Comparison of ENCODE assay signal across 1 cellular context in the genomic region with DNA sequence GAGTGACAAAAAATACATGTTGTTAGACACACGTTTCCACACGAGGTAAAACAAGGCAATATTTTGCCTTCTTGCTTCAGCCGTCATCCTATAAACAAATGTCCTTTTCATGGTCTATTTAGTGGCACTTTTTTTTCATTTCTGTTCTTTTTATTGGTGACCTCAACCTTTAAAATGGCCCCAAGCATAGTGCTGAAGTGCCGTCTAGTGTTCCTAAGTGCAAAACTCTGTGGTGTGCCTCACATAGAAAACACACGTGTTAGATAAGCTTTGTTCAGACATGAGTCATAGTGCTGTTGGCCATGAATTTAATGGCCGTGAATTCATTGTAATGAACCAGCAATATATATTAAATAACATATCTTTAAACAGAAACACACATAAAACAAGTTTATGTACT.
TF ChIP-seq lines count a peak whose summit lies in the region.

No MANE protein-coding gene starts in this region.

TF ChIP-seq in HEK293, 187 proteins besides CTCF, POLR2A, EP300 and RAD21 (continued from another document):
- TF ChIP-seq, protein P1, sequence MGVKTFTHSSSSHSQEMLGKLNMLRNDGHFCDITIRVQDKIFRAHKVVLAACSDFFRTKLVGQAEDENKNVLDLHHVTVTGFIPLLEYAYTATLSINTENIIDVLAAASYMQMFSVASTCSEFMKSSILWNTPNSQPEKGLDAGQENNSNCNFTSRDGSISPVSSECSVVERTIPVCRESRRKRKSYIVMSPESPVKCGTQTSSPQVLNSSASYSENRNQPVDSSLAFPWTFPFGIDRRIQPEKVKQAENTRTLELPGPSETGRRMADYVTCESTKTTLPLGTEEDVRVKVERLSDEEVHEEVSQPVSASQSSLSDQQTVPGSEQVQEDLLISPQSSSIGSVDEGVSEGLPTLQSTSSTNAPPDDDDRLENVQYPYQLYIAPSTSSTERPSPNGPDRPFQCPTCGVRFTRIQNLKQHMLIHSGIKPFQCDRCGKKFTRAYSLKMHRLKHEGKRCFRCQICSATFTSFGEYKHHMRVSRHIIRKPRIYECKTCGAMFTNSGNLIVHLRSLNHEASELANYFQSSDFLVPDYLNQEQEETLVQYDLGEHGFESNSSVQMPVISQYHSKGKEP (tag by site-specific recombination; IDR thresholded peaks at IDR 0.05) = peak; percentile 50
- TF ChIP-seq, protein P2, sequence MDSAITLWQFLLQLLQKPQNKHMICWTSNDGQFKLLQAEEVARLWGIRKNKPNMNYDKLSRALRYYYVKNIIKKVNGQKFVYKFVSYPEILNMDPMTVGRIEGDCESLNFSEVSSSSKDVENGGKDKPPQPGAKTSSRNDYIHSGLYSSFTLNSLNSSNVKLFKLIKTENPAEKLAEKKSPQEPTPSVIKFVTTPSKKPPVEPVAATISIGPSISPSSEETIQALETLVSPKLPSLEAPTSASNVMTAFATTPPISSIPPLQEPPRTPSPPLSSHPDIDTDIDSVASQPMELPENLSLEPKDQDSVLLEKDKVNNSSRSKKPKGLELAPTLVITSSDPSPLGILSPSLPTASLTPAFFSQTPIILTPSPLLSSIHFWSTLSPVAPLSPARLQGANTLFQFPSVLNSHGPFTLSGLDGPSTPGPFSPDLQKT (IDR thresholded peaks at IDR 0.05; ENCODE audit: borderline replicate concordance, low read depth, low read length) = no peak
- TF ChIP-seq OSR2 (tag by site-specific recombination; IDR thresholded peaks at IDR 0.05) (peak; percentile 46; the same call in 1 of the 2 replicates), ZNF155 (tag by site-specific recombination; IDR thresholded peaks at IDR 0.05) (no peak), ZNF366 (tag by site-specific recombination; conservative IDR thresholded peaks at IDR 0.05) (0 out of 2 replicates have a peak, but pooled peaks have one; percentile 20), ZBTB1 (tag by site-specific recombination; IDR thresholded peaks at IDR 0.05) (0 out of 2 replicates have a peak, but pooled peaks have one; percentile 19), ZNF558 (tag by site-specific recombination; IDR thresholded peaks at IDR 0.05) (0 out of 2 replicates have a peak, but pooled peaks have one; percentile 30), ZNF324 (tag by site-specific recombination; IDR thresholded peaks at IDR 0.05) (no peak), ZNF354C (tag by site-specific recombination; IDR thresholded peaks at IDR 0.05; ENCODE audit: borderline replicate concordance, low read depth) (no peak), ZSCAN23 (tag by site-specific recombination; IDR thresholded peaks at IDR 0.05) (0 out of 2 replicates have a peak, but pooled peaks have one; percentile 40), ZNF10 (tag by site-specific recombination; IDR thresholded peaks at IDR 0.05) (peak; percentile 54; the same call in 1 of the 2 replicates), ZNF184 (tag by site-specific recombination; IDR thresholded peaks at IDR 0.05) (peak; percentile 33; the same call in 1 of the 2 replicates), TCF7L2 (IDR thresholded peaks at IDR 0.05; ENCODE audit: borderline replicate concordance, low read depth, low read length) (peak; percentile 43; the same call in 1 of the 2 replicates), OVOL3 (tag by site-specific recombination; IDR thresholded peaks at IDR 0.05) (peak; percentile 78; the same call in 1 of the 2 replicates), ZNF785 (tag by site-specific recombination; IDR thresholded peaks at IDR 0.05) (no peak), ZNF843 (tag by site-specific recombination; IDR thresholded peaks at IDR 0.05) (peak; percentile 95), ZNF169 (tag by site-specific recombination; IDR thresholded peaks at IDR 0.05) (no peak), ZNF140 (tag by site-specific recombination; IDR thresholded peaks at IDR 0.05) (no peak), ZNF623 (tag by site-specific recombination; IDR thresholded peaks at IDR 0.05) (no peak), REPIN1 (tag by site-specific recombination; IDR thresholded peaks at IDR 0.05; ENCODE audit: low read depth) (no peak), HOXD13 (CRISPR knock-in tag; IDR thresholded peaks at IDR 0.05; ENCODE audit: borderline replicate concordance) (peak; percentile 95), ZNF529 (tag by site-specific recombination; IDR thresholded peaks at IDR 0.05; ENCODE audit: insufficient replicate concordance) (no peak), KLF16 (tag by site-specific recombination; IDR thresholded peaks at IDR 0.05) (0 out of 2 replicates have a peak, but pooled peaks have one; percentile 26), ZNF114 (tag by site-specific recombination; IDR thresholded peaks at IDR 0.05) (no peak), ZNF501 (tag by site-specific recombination; IDR thresholded peaks at IDR 0.05) (0 out of 2 replicates have a peak, but pooled peaks have one; percentile 27), ZNF423 (tag by site-specific recombination; IDR thresholded peaks at IDR 0.05) (no peak), ZNF768 (tag by site-specific recombination; IDR thresholded peaks at IDR 0.05) (no peak), ZNF596 (tag by site-specific recombination; IDR thresholded peaks at IDR 0.05) (no peak)
- TF ChIP-seq, protein P3, sequence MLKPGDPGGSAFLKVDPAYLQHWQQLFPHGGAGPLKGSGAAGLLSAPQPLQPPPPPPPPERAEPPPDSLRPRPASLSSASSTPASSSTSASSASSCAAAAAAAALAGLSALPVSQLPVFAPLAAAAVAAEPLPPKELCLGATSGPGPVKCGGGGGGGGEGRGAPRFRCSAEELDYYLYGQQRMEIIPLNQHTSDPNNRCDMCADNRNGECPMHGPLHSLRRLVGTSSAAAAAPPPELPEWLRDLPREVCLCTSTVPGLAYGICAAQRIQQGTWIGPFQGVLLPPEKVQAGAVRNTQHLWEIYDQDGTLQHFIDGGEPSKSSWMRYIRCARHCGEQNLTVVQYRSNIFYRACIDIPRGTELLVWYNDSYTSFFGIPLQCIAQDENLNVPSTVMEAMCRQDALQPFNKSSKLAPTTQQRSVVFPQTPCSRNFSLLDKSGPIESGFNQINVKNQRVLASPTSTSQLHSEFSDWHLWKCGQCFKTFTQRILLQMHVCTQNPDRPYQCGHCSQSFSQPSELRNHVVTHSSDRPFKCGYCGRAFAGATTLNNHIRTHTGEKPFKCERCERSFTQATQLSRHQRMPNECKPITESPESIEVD (tag by site-specific recombination; IDR thresholded peaks at IDR 0.05) = peak; percentile 92
- TF ChIP-seq, protein P4, sequence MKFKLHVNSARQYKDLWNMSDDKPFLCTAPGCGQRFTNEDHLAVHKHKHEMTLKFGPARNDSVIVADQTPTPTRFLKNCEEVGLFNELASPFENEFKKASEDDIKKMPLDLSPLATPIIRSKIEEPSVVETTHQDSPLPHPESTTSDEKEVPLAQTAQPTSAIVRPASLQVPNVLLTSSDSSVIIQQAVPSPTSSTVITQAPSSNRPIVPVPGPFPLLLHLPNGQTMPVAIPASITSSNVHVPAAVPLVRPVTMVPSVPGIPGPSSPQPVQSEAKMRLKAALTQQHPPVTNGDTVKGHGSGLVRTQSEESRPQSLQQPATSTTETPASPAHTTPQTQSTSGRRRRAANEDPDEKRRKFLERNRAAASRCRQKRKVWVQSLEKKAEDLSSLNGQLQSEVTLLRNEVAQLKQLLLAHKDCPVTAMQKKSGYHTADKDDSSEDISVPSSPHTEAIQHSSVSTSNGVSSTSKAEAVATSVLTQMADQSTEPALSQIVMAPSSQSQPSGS (tag by site-specific recombination; IDR thresholded peaks at IDR 0.05; ENCODE audit: low read depth) = 0 out of 2 replicates have a peak, but pooled peaks have one; percentile 29
- TF ChIP-seq, protein P5, sequence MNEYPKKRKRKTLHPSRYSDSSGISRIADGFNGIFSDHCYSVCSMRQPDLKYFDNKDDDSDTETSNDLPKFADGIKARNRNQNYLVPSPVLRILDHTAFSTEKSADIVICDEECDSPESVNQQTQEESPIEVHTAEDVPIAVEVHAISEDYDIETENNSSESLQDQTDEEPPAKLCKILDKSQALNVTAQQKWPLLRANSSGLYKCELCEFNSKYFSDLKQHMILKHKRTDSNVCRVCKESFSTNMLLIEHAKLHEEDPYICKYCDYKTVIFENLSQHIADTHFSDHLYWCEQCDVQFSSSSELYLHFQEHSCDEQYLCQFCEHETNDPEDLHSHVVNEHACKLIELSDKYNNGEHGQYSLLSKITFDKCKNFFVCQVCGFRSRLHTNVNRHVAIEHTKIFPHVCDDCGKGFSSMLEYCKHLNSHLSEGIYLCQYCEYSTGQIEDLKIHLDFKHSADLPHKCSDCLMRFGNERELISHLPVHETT (tag by site-specific recombination; IDR thresholded peaks at IDR 0.05) = peak; percentile 78
- TF ChIP-seq, protein P6, sequence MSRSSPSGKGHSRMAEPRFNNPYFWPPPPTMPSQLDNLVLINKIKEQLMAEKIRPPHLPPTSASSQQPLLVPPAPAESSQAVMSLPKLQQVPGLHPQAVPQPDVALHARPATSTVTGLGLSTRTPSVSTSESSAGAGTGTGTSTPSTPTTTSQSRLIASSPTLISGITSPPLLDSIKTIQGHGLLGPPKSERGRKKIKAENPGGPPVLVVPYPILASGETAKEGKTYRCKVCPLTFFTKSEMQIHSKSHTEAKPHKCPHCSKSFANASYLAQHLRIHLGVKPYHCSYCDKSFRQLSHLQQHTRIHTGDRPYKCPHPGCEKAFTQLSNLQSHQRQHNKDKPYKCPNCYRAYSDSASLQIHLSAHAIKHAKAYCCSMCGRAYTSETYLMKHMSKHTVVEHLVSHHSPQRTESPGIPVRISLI (tag by site-specific recombination; IDR thresholded peaks at IDR 0.05) = peak; percentile 81
- TF ChIP-seq, protein P7, sequence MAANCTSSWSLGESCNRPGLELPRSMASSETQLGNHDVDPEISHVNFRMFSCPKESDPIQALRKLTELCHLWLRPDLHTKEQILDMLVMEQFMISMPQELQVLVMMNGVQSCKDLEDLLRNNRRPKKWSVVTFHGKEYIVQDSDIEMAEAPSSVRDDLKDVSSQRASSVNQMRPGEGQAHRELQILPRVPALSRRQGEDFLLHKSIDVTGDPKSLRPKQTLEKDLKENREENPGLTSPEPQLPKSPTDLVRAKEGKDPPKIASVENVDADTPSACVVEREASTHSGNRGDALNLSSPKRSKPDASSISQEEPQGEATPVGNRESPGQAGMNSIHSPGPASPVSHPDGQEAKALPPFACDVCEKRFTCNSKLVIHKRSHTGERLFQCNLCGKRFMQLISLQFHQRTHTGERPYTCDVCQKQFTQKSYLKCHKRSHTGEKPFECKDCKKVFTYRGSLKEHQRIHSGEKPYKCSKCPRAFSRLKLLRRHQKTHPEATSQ (tag by site-specific recombination; IDR thresholded peaks at IDR 0.05) = no peak
- TF ChIP-seq, protein P8, sequence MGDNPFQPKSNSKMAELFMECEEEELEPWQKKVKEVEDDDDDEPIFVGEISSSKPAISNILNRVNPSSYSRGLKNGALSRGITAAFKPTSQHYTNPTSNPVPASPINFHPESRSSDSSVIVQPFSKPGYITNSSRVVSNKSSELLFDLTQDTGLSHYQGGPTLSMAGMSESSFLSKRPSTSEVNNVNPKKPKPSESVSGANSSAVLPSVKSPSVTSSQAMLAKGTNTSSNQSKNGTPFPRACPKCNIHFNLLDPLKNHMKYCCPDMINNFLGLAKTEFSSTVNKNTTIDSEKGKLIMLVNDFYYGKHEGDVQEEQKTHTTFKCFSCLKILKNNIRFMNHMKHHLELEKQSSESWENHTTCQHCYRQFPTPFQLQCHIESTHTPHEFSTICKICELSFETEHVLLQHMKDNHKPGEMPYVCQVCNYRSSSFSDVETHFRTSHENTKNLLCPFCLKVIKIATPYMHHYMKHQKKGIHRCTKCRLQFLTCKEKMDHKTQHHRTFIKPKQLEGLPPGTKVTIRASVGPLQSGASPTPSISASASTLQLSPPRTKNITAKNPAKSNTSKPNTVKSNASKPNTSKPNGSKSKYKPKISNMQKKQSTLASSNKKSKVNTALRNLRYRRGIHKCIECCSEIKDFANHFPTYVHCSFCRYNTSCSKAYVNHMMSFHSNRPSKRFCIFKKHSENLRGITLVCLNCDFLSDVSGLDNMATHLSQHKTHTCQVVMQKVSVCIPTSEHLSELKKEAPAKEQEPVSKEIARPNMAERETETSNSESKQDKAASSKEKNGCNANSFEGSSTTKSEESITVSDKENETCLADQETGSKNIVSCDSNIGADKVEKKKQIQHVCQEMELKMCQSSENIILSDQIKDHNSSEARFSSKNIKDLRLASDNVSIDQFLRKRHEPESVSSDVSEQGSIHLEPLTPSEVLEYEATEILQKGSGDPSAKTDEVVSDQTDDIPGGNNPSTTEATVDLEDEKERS (tag by site-specific recombination; IDR thresholded peaks at IDR 0.05) = no peak
- TF ChIP-seq, protein P9, sequence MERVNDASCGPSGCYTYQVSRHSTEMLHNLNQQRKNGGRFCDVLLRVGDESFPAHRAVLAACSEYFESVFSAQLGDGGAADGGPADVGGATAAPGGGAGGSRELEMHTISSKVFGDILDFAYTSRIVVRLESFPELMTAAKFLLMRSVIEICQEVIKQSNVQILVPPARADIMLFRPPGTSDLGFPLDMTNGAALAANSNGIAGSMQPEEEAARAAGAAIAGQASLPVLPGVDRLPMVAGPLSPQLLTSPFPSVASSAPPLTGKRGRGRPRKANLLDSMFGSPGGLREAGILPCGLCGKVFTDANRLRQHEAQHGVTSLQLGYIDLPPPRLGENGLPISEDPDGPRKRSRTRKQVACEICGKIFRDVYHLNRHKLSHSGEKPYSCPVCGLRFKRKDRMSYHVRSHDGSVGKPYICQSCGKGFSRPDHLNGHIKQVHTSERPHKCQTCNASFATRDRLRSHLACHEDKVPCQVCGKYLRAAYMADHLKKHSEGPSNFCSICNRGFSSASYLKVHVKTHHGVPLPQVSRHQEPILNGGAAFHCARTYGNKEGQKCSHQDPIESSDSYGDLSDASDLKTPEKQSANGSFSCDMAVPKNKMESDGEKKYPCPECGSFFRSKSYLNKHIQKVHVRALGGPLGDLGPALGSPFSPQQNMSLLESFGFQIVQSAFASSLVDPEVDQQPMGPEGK (tag by site-specific recombination; IDR thresholded peaks at IDR 0.05) = no peak
- TF ChIP-seq, protein P10, sequence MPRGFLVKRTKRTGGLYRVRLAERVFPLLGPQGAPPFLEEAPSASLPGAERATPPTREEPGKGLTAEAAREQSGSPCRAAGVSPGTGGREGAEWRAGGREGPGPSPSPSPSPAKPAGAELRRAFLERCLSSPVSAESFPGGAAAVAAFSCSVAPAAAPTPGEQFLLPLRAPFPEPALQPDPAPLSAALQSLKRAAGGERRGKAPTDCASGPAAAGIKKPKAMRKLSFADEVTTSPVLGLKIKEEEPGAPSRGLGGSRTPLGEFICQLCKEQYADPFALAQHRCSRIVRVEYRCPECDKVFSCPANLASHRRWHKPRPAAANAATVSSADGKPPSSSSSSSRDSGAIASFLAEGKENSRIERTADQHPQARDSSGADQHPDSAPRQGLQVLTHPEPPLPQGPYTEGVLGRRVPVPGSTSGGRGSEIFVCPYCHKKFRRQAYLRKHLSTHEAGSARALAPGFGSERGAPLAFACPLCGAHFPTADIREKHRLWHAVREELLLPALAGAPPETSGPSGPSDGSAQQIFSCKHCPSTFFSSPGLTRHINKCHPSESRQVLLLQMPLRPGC (tag by site-specific recombination; IDR thresholded peaks at IDR 0.05) = peak; percentile 55; the same call in 1 of the 2 replicates
